In genomic region chr20:57559286-57559627, GRCh38 we compare ENCODE assay signal across 23 cellular contexts. TPM values are rescaled to one million over a fixed set of nuclear protein-coding genes. Genes with fewer than 3 reads are reported as not detected.
A peak's percentile ranks its signal among the peaks of the same experiment; 100 is the strongest.
DNase-seq lines count a peak whose midpoint lies in the region; ATAC-seq, FAIRE-seq and TF ChIP-seq lines count a peak whose summit lies in the region.
"Had no signal": no experiment of that assay in that cellular context is flagged by ENCODE, and none has a peak within 500 bp of the region (broad histone marks: within the 10 kb centered on the region; RNA-seq: fewer than 3 reads in every experiment).

No MANE protein-coding gene starts in this region.

- peak overlapping the region; percentile 61 for H3K4me2 ChIP-seq in A549

- H3K4me3 Mint-ChIP-seq in activated naive CD8-positive, alpha-beta T cell treated with anti-CD3 and anti-CD28 coated beads for 36 hours, result no peak overlapping the region
- H3K4me3 Mint-ChIP-seq: CD14-positive monocyte had no signal

- CTCF ChIA-PET in A549 (lab: Yijun Ruan, JAX) (interaction anchor here (1.2 to 2.4 kb wide), 2 partner anchors 37 to 44 kb away, joined by 3 to 6 read pairs; no protein-coding TSS in a partner anchor), HEK293 (lab: Yijun Ruan, JAX) (interaction anchor here (0.6 to 4.8 kb wide), 2 partner anchors 15 kb away, joined by 3 to 21 read pairs; no protein-coding TSS in a partner anchor)

- no peaks in the 10 kb centered on the region for H3K9me3 Mint-ChIP-seq in activated naive CD8-positive, alpha-beta T cell treated with anti-CD3 and anti-CD28 coated beads for 36 hours
- H3K9me3 Mint-ChIP-seq: CD14-positive monocyte had no signal

- DNase-seq in A549 (ENCODE audit: low read depth in 1 of 2, low spot score in 1 of 2), result no peak
- no peak for DNase-seq in adipocyte (ENCODE audit: low read depth)
- no peak for DNase-seq in right lobe of liver
- DNase-seq in activated naive CD8-positive, alpha-beta T cell treated with anti-CD3 and anti-CD28 coated beads for 36 hours, result no peak
- DNase-seq in NCI-H2196 treated with DMSO at 0.1 percent for 48 hours (lab: John Stamatoyannopoulos, UW; ENCODE audit: unreplicated experiment), result no peak
- DNase-seq in SIG-M5 (lab: John Stamatoyannopoulos, UW), result no peak
- DNase-seq: DND-41; GOT3; HCEC 1CT; KG1; NCI-H1092; NCI-H2029 treated with DMSO at 0.1 percent for 48 hours; NCI-H345; NCI-H524; NCI-H774; NK-92 treated with Interleukin-12 subunit alpha and Interleukin-12 subunit beta, amount 100 ng/mL, for 24 hours had no signal

- TF ChIP-seq CTCF in A549 (IDR thresholded peaks at IDR 0.05), result no peak
- TF ChIP-seq CTCF in HEK293 (tag by site-specific recombination; IDR thresholded peaks at IDR 0.05), result no peak
- TF ChIP-seq CTCF in right lobe of liver (IDR thresholded peaks at IDR 0.05), result no peak

- H3K9me3 ChIP-seq in A549 (no peaks in the 10 kb centered on the region), HEK293 (ENCODE audit: control insufficient read depth, insufficient read depth, low read depth, low read length) (no peaks in the 10 kb centered on the region), adipocyte (ENCODE audit: control insufficient read depth, low read length) (peaks cover 4% of the 10 kb centered on the region), right lobe of liver (no peaks in the 10 kb centered on the region)
- H3K9me3 ChIP-seq: SJSA1 had no signal

- H3K4me1 ChIP-seq in A549, result peaks cover 24% of the 10 kb centered on the region
- no peaks in the 10 kb centered on the region for H3K4me1 ChIP-seq in HEK293 (ENCODE audit: control insufficient read depth, insufficient read depth, low read length)
- H3K4me1 ChIP-seq in adipocyte (ENCODE audit: control insufficient read depth, insufficient read depth, low read length), result peaks cover 19% of the 10 kb centered on the region
- H3K4me1 ChIP-seq in right lobe of liver, result peaks cover 0 to 53% (median 23%) of the 10 kb centered on the region in 4 donors
- H3K4me1 ChIP-seq: SJSA1 had no signal

- WGBS in A549 (ENCODE audit: missing lambda C conversion rate), result 31% methylated on average over 10 of the region's 10 CpGs
- WGBS in right lobe of liver (ENCODE audit: insufficient coverage, low coverage, low lambda C conversion rate, missing lambda C conversion rate), result 83% methylated on average over 10 of the region's 10 CpGs

- H3K4me3 ChIP-seq in A549, result 0 out of 3 replicates have a peak overlapping the region, but pooled peaks have one; percentile 13
- H3K4me3 ChIP-seq in HEK293 (ENCODE audit: low read depth, low read length), result no peak overlapping the region
- no peak overlapping the region for H3K4me3 ChIP-seq in adipocyte (ENCODE audit: low read length)
- H3K4me3 ChIP-seq in right lobe of liver, result no peak overlapping the region
- H3K4me3 ChIP-seq: SJSA1 had no signal

- no peak for ATAC-seq in A549
- ATAC-seq in right lobe of liver, result no peak
- ATAC-seq in HG02571 (IDR thresholded peaks at IDR 0.05; ENCODE audit: unreplicated experiment), result no peak

- H3K4me1 Mint-ChIP-seq in activated naive CD8-positive, alpha-beta T cell treated with anti-CD3 and anti-CD28 coated beads for 36 hours, result no peaks in the 10 kb centered on the region
- H3K4me1 Mint-ChIP-seq: CD14-positive monocyte had no signal

- no peak for TF ChIP-seq EP300 in A549 (IDR thresholded peaks at IDR 0.05)

- intact Hi-C loops in right lobe of liver (cut with DNase I), result no loop called here

- H3K27me3 ChIP-seq in adipocyte (replicated peaks; ENCODE audit: control insufficient read depth, insufficient read depth, low read length) (peaks cover 36% of the 10 kb centered on the region), right lobe of liver (no peaks in the 10 kb centered on the region)

- no peak for FAIRE-seq in A549 (lab: Jason Lieb, UNC)
- FAIRE-seq: GM12891 had no signal

- H3K27me3 Mint-ChIP-seq in activated naive CD8-positive, alpha-beta T cell treated with anti-CD3 and anti-CD28 coated beads for 36 hours, result peaks cover 19% of the 10 kb centered on the region

- no peak for TF ChIP-seq RAD21 in A549 (conservative IDR thresholded peaks at IDR 0.05 in 1 of 2, IDR thresholded peaks at IDR 0.05 in 1 of 2)

- peaks cover 0 to 6% of the 10 kb centered on the region in 2 experiments; a peak in 1 of 3 replicates for H3K36me3 ChIP-seq in HEK293 (ENCODE audit: control insufficient read depth in 2 of 2, insufficient read depth in 1 of 2, low read length in 2 of 2)
- peaks cover 8% of the 10 kb centered on the region for H3K36me3 ChIP-seq in adipocyte (ENCODE audit: control insufficient read depth, insufficient read depth, low read length, severe bottlenecking)
- peaks cover 0 to 33% (median 17%) of the 10 kb centered on the region in 4 donors for H3K36me3 ChIP-seq in right lobe of liver
- H3K36me3 ChIP-seq: SJSA1 had no signal

- H3K9ac ChIP-seq in adipocyte (ENCODE audit: low read length), result peak overlapping the region; percentile 52

- no peak for TF ChIP-seq POLR2A in A549 (IDR thresholded peaks at IDR 0.05; ENCODE audit: low read length)
- no peak for TF ChIP-seq POLR2A in right lobe of liver (IDR thresholded peaks at IDR 0.05)

- POLR2A ChIA-PET in A549 (lab: Yijun Ruan, JAX), result no interaction called here
- POLR2A ChIA-PET in HEK293 (lab: Yijun Ruan, JAX), result no interaction called here

- H3K27ac ChIP-seq in A549 (no peak overlapping the region), HEK293 (ENCODE audit: extremely low read depth, low read depth, low read length) (no peak overlapping the region), right lobe of liver (peak overlapping the region; percentile 67 to 98 (median 96))
- H3K27ac ChIP-seq: 22Rv1, SJSA1 had no signal

- H3K27ac Mint-ChIP-seq in activated naive CD8-positive, alpha-beta T cell treated with anti-CD3 and anti-CD28 coated beads for 36 hours, result no peak overlapping the region
- H3K27ac Mint-ChIP-seq: CD14-positive monocyte had no signal

- H3K36me3 Mint-ChIP-seq in activated naive CD8-positive, alpha-beta T cell treated with anti-CD3 and anti-CD28 coated beads for 36 hours, result no peaks in the 10 kb centered on the region
- H3K36me3 Mint-ChIP-seq: CD14-positive monocyte had no signal

TF ChIP-seq in A549, 52 proteins besides CTCF, POLR2A, EP300 and RAD21 (continues in another document):
- TF ChIP-seq ZNF302 (CRISPR knock-in tag; IDR thresholded peaks at IDR 0.05) (no peak), CHD2 (IDR thresholded peaks at IDR 0.05; ENCODE audit: low read length, partially characterized antibody) (no peak), CBX2 (IDR thresholded peaks at IDR 0.05; ENCODE audit: borderline replicate concordance, low read depth) (no peak), FOSL2 (IDR thresholded peaks at IDR 0.05) (no peak), FOSL2 (CRISPR knock-in tag; IDR thresholded peaks at IDR 0.05) (no peak), MAZ (IDR thresholded peaks at IDR 0.05; ENCODE audit: borderline replicate concordance, low read depth, low read length) (no peak), MAX (IDR thresholded peaks at IDR 0.05) (no peak), SMC3 (IDR thresholded peaks at IDR 0.05) (no peak), KDM1A (IDR thresholded peaks at IDR 0.05; ENCODE audit: low read depth) (no peak), CHD4 (IDR thresholded peaks at IDR 0.05; ENCODE audit: borderline replicate concordance) (no peak)

TF ChIP-seq in HEK293, 187 proteins besides CTCF, POLR2A, EP300 and RAD21 (continues in another document):
- TF ChIP-seq ZBTB21 (tag by site-specific recombination; IDR thresholded peaks at IDR 0.05) (no peak), ZNF26 (tag by site-specific recombination; IDR thresholded peaks at IDR 0.05) (no peak), ZNF600 (tag by site-specific recombination; IDR thresholded peaks at IDR 0.05) (peak; percentile 86), ZNF202 (tag by site-specific recombination; IDR thresholded peaks at IDR 0.05; ENCODE audit: borderline replicate concordance) (no peak), ZNF221 (tag by site-specific recombination; IDR thresholded peaks at IDR 0.05; ENCODE audit: borderline replicate concordance) (no peak)

RNA-seq across cellular contexts. Expression of gene PCK1, which starts 1.7 kb away (rescaled TPM):
- polyA plus RNA-seq in A549 (2011; rRNA removed) (0.12 and 0.21 TPM in 2 replicates), A549 (2017; fragmentation: RNase III; extraction: RNeasy Plus Mini Kit Qiagen cat#74134 plus additional on column Dnase treatment) (0.04 to 0.07 TPM in 2 of 3 replicates, not detected in the other)
- polyA plus RNA-seq in A549 (2012; cell fraction: cytosol; rRNA removed), result 0.03 TPM in 1 of 2 replicates, not detected in the other
- polyA plus RNA-seq in A549 (2012; cell fraction: nucleus; rRNA removed), result 0.05 and 0.12 TPM in 2 replicates
- polyA minus RNA-seq in A549 (2011; rRNA and poly(A)+ RNA removed), result 1.8 and 1.9 TPM in 2 replicates
- total RNA-seq in right lobe of liver, result 1,000 to 10,000 TPM in 2 of 6 experiments, 100 to 1,000 TPM in 4; 187 to 1,757 (median 778) TPM
- total RNA-seq in activated naive CD8-positive, alpha-beta T cell treated with anti-CD3 and anti-CD28 coated beads for 36 hours, result not detected
- total RNA-seq: G401, SJSA1 had no signal
- polyA plus RNA-seq: CD14-positive monocyte had no signal

RNA-seq across cellular contexts. Expression of gene CTCFL, which starts 34.3 kb away (rescaled TPM):
- 0.03 TPM in 1 of 2 replicates, not detected in the other for polyA plus RNA-seq in A549 (2011; rRNA removed)
- polyA plus RNA-seq in A549 (2012; cell fraction: cytosol; rRNA removed), result 0.04 and 0.06 TPM in 2 replicates
- polyA plus RNA-seq in A549 (2012; cell fraction: nucleus; rRNA removed), result 0.04 TPM in 1 of 2 replicates, not detected in the other
- polyA plus RNA-seq in A549 (2017; fragmentation: RNase III; extraction: RNeasy Plus Mini Kit Qiagen cat#74134 plus additional on column Dnase treatment), result 0.03 TPM in 2 of 3 replicates, not detected in the other
- polyA minus RNA-seq in A549 (2011; rRNA and poly(A)+ RNA removed), result 0.04 TPM in 1 of 2 replicates, not detected in the other
- total RNA-seq in right lobe of liver, result under 1 TPM in 4 of 6 experiments, not detected in 2; 0.09 to 0.50 (median 0.33) TPM
- not detected for total RNA-seq in activated naive CD8-positive, alpha-beta T cell treated with anti-CD3 and anti-CD28 coated beads for 36 hours
- total RNA-seq: SJSA1 had no signal
- polyA plus RNA-seq: CD14-positive monocyte had no signal

Comparison
In these comparisons a context has a peak if more than half of its experiments do, and no peak if none do; other contexts are left out.
1. H3K27ac ChIP-seq: peak in right lobe of liver (3 of 3); none in A549 (0 of 2) and HEK293 (single experiment).
2. RNA of gene PCK1, which starts 1.7 kb away (total RNA-seq): 187 to 1,757 TPM in right lobe of liver; not detected in activated naive CD8-positive, alpha-beta T cell treated with anti-CD3 and anti-CD28 coated beads for 36 hours; every median in the first group is over 100 times any median in the second.